ENCODE assay signal across 8 cellular contexts in the genomic region with DNA sequence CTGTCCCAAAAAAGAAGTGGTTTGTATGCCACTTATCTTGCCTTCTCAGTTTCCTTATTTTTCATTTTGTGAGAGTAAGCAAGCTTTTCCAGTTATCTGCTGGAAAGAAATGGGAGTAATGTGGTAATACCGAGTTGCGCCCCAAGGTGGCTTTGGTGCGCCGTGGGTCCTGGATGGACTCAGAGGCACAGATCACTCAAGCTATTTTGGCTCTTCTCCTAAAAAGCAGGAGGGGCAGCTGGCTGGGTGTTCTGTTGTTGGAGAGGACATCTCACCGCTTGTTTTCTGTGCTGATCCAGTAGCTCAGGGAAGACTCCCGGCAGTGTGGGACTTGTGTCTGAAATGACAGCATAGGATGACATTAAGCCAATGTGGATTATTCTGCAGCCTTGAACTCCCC. TPM values are rescaled to one million over a fixed set of nuclear protein-coding genes. Genes with fewer than 3 reads are reported as not detected.
DNase-seq lines count a peak whose midpoint lies in the region; ATAC-seq and TF ChIP-seq lines count a peak whose summit lies in the region.

No MANE protein-coding gene starts in this region.

- DNase-seq in ACHN (peak; percentile 42), SK-MEL-5 (ENCODE audit: low read depth, low spot score) (peak; percentile 55), cerebellar cortex (ENCODE audit: low spot score) (peak; percentile 97), lung microvascular endothelial cell (ENCODE audit: low read depth in 2 of 2) (peak; percentile 52 to 68), NCI-H146 treated with DMSO at 0.1 percent for 48 hours (lab: John Stamatoyannopoulos, UW; ENCODE audit: unreplicated experiment) (no peak)

- peak; percentile 67 for TF ChIP-seq CTCF in GM12872 (IDR thresholded peaks at IDR 0.05; ENCODE audit: insufficient read depth, low read depth, low read length)

- ATAC-seq in GM21367 (IDR thresholded peaks at IDR 0.05; ENCODE audit: unreplicated experiment), result no peak
- ATAC-seq in HG03521 (IDR thresholded peaks at IDR 0.05; ENCODE audit: unreplicated experiment), result no peak

- in situ Hi-C loops in ACHN (cut with HindIII; ENCODE audit: low pct_ligation_motif_present, low pct_unique_long_range_greater_than_20kb, low sequenced_read_pairs) (no loop called here), SK-MEL-5 (cut with HindIII; ENCODE audit: low pct_unique_long_range_greater_than_20kb, low sequenced_read_pairs) (no loop called here)

RNA-seq across cellular contexts. Expression of gene PRKRIP1, which starts 16.4 kb away (rescaled TPM):
- total RNA-seq in SK-MEL-5 (2014; rRNA removed; shearing (Covaris generic)), result 25.8 and 25.9 TPM in 2 replicates
- polyA plus RNA-seq in SK-MEL-5 (2015; cell fraction: cytosol; rRNA removed), result 30.5 and 32.9 TPM in 2 replicates
- polyA plus RNA-seq in SK-MEL-5 (2015; cell fraction: nucleus; rRNA removed), result 118 and 121 TPM in 2 replicates
- 8.1 and 10.3 TPM in 2 replicates for total RNA-seq in lung microvascular endothelial cell

RNA-seq across cellular contexts. Expression of gene ORAI2, which starts 20.8 kb away (rescaled TPM):
- total RNA-seq in SK-MEL-5 (2014; rRNA removed; shearing (Covaris generic)), result 21.4 and 22.3 TPM in 2 replicates
- 49.1 and 49.3 TPM in 2 replicates for polyA plus RNA-seq in SK-MEL-5 (2015; cell fraction: cytosol; rRNA removed)
- polyA plus RNA-seq in SK-MEL-5 (2015; cell fraction: nucleus; rRNA removed), result 10.4 and 25.6 TPM in 2 replicates
- total RNA-seq in lung microvascular endothelial cell, result 45.3 and 57.7 TPM in 2 replicates

RNA-seq across cellular contexts. Expression of gene ALKBH4, which starts 52.1 kb away (rescaled TPM):
- 17.9 and 19.5 TPM in 2 replicates for total RNA-seq in SK-MEL-5 (2014; rRNA removed; shearing (Covaris generic))
- polyA plus RNA-seq in SK-MEL-5 (2015; cell fraction: cytosol; rRNA removed), result 33.2 and 34.3 TPM in 2 replicates
- polyA plus RNA-seq in SK-MEL-5 (2015; cell fraction: nucleus; rRNA removed), result 4.6 and 7.7 TPM in 2 replicates
- 8.9 and 10.5 TPM in 2 replicates for total RNA-seq in lung microvascular endothelial cell

RNA-seq across cellular contexts. Expression of gene LRWD1, which starts 52.2 kb away (rescaled TPM):
- total RNA-seq in SK-MEL-5 (2014; rRNA removed; shearing (Covaris generic)), result 33.3 and 37.2 TPM in 2 replicates
- 61.9 and 62.3 TPM in 2 replicates for polyA plus RNA-seq in SK-MEL-5 (2015; cell fraction: cytosol; rRNA removed)
- polyA plus RNA-seq in SK-MEL-5 (2015; cell fraction: nucleus; rRNA removed), result 46.8 and 60.7 TPM in 2 replicates
- total RNA-seq in lung microvascular endothelial cell, result 13.5 and 17.7 TPM in 2 replicates

RNA-seq across cellular contexts. Expression of gene SPDYE6, which starts 56.3 kb away (rescaled TPM):
- total RNA-seq in SK-MEL-5 (2014; rRNA removed; shearing (Covaris generic)), result not detected in 2 replicates
- polyA plus RNA-seq in SK-MEL-5 (2015; cell fraction: cytosol; rRNA removed), result not detected in 2 replicates
- not detected in 2 replicates for polyA plus RNA-seq in SK-MEL-5 (2015; cell fraction: nucleus; rRNA removed)
- not detected in 2 replicates for total RNA-seq in lung microvascular endothelial cell
